ENCODE assay signal across 29 cellular contexts in genomic region chr14:95686935-95687334, GRCh38. TPM values are rescaled to one million over a fixed set of nuclear protein-coding genes. Genes with fewer than 3 reads are reported as not detected.
DNase-seq lines count a peak whose midpoint lies in the region; ATAC-seq and TF ChIP-seq lines count a peak whose summit lies in the region.
"Had no signal": no experiment of that assay in that cellular context is flagged by ENCODE, and none has a peak within 500 bp of the region (broad histone marks: within the 10 kb centered on the region; RNA-seq: fewer than 3 reads in every experiment).

No MANE protein-coding gene starts in this region.

- no peaks in the 10 kb centered on the region for H3K9me3 ChIP-seq in iPS-15b (ENCODE audit: control insufficient read depth, insufficient read depth, low read length)
- H3K9me3 ChIP-seq: heart left ventricle, upper lobe of left lung had no signal

- no peaks in the 10 kb centered on the region for H3K36me3 Mint-ChIP-seq in progenitor cell of endocrine pancreas (ENCODE audit: insufficient read depth)
- no peaks in the 10 kb centered on the region for H3K36me3 Mint-ChIP-seq in activated T-cell treated with anti-CD3 and anti-CD28 coated beads, Interleukin-2, amount 50 U/mL, for 72 hours (ENCODE audit: insufficient read depth in 2 of 2)
- H3K36me3 Mint-ChIP-seq: activated naive CD8-positive, alpha-beta T cell treated with anti-CD3 and anti-CD28 coated beads for 36 hours; CD4-positive, CD25-positive, alpha-beta regulatory T cell; natural killer cell treated with Interleukin-12 subunit alpha and Interleukin-12 subunit beta and Interleukin-15 and Interleukin-18, amount 100 ng/mL, for 72 hours had no signal

- no peak for TF ChIP-seq CTCF in progenitor cell of endocrine pancreas (IDR thresholded peaks at IDR 0.05; ENCODE audit: unreplicated experiment)

- peaks cover 13% of the 10 kb centered on the region for H3K4me1 ChIP-seq in iPS-15b (ENCODE audit: control insufficient read depth, insufficient read depth, low read length)
- H3K4me1 ChIP-seq: heart left ventricle, upper lobe of left lung had no signal

- ATAC-seq in activated T-cell treated with anti-CD3 and anti-CD28 coated beads, Interleukin-2, amount 50 U/mL, for 72 hours (replicated peaks in 1 of 2): no peak
- ATAC-seq in GM21447 (IDR thresholded peaks at IDR 0.05; ENCODE audit: unreplicated experiment): no peak
- ATAC-seq: heart left ventricle; left ventricle myocardium superior; natural killer cell treated with Interleukin-12 subunit alpha and Interleukin-12 subunit beta and Interleukin-15 and Interleukin-18, amount 100 ng/mL, for 72 hours; PC-3; sciatic nerve had no signal

- H3K4me3 ChIP-seq in iPS-15b (ENCODE audit: low read depth, low read length): peak overlapping the region; percentile 22
- H3K4me3 ChIP-seq in H7 (ENCODE audit: insufficient read depth, low read depth, low read length): no peak overlapping the region
- H3K4me3 ChIP-seq: dorsolateral prefrontal cortex, heart left ventricle, upper lobe of left lung had no signal

- no peak overlapping the region for H3K4me3 Mint-ChIP-seq in progenitor cell of endocrine pancreas (ENCODE audit: low read depth)
- H3K4me3 Mint-ChIP-seq in activated T-cell treated with anti-CD3 and anti-CD28 coated beads, Interleukin-2, amount 50 U/mL, for 72 hours: no peak overlapping the region
- H3K4me3 Mint-ChIP-seq: activated CD4-positive, alpha-beta T cell treated with anti-CD3 and anti-CD28 coated beads, Interleukin-2, amount 10 ng/mL, durations not matched to agents 24 days and 14 days; activated naive CD8-positive, alpha-beta T cell treated with anti-CD3 and anti-CD28 coated beads for 36 hours; CD4-positive, CD25-positive, alpha-beta regulatory T cell; central memory CD8-positive, alpha-beta T cell; natural killer cell treated with Interleukin-12 subunit alpha and Interleukin-12 subunit beta and Interleukin-15 and Interleukin-18, amount 100 ng/mL, for 72 hours; T-helper 1 cell treated with Interleukin-12 subunit alpha and Interleukin-12 subunit beta and Interleukin-4 antibody, amounts not matched to agents 30 μg/mL and 1 μg/mL, for 36 hours had no signal

- peaks cover 4% of the 10 kb centered on the region for H3K4me1 Mint-ChIP-seq in progenitor cell of endocrine pancreas (ENCODE audit: low read depth)
- no peaks in the 10 kb centered on the region for H3K4me1 Mint-ChIP-seq in activated T-cell treated with anti-CD3 and anti-CD28 coated beads, Interleukin-2, amount 50 U/mL, for 72 hours (ENCODE audit: low read depth)
- H3K4me1 Mint-ChIP-seq: activated CD4-positive, alpha-beta T cell treated with anti-CD3 and anti-CD28 coated beads, Interleukin-2, amount 10 ng/mL, durations not matched to agents 24 days and 14 days; activated naive CD8-positive, alpha-beta T cell treated with anti-CD3 and anti-CD28 coated beads for 36 hours; CD4-positive, CD25-positive, alpha-beta regulatory T cell; central memory CD8-positive, alpha-beta T cell had no signal

- no peak overlapping the region for H3K27ac Mint-ChIP-seq in progenitor cell of endocrine pancreas
- H3K27ac Mint-ChIP-seq in activated T-cell treated with anti-CD3 and anti-CD28 coated beads, Interleukin-2, amount 50 U/mL, for 72 hours: no peak overlapping the region
- H3K27ac Mint-ChIP-seq: activated CD4-positive, alpha-beta T cell treated with anti-CD3 and anti-CD28 coated beads, Interleukin-2, amount 10 ng/mL, durations not matched to agents 24 days and 14 days; activated naive CD8-positive, alpha-beta T cell treated with anti-CD3 and anti-CD28 coated beads for 36 hours; CD4-positive, CD25-positive, alpha-beta regulatory T cell; natural killer cell treated with Interleukin-12 subunit alpha and Interleukin-12 subunit beta and Interleukin-15 and Interleukin-18, amount 100 ng/mL, for 72 hours; T-helper 1 cell treated with Interleukin-12 subunit alpha and Interleukin-12 subunit beta and Interleukin-4 antibody, amounts not matched to agents 30 μg/mL and 1 μg/mL, for 36 hours had no signal

- H3K27me3 ChIP-seq in iPS-15b (ENCODE audit: control insufficient read depth, insufficient read depth, low read length): peaks cover 19% of the 10 kb centered on the region
- peaks cover 2% of the 10 kb centered on the region for H3K27me3 ChIP-seq in H7 (ENCODE audit: control insufficient read depth, insufficient read depth, low read length)
- H3K27me3 ChIP-seq: upper lobe of left lung had no signal

- DNase-seq in COLO668 (lab: John Stamatoyannopoulos, UW; ENCODE audit: unreplicated experiment) (peak; percentile 81), NCI-H1417 (lab: John Stamatoyannopoulos, UW) (peak in 2 of 3 experiments; percentile 56 to 88), NCI-H526 treated with DMSO at 0.1 percent for 48 hours (lab: John Stamatoyannopoulos, UW) (peak; percentile 68), H7 (no peak), progenitor cell of endocrine pancreas (ENCODE audit: low spot score, unreplicated experiment) (no peak)
- DNase-seq in activated T-cell treated with anti-CD3 and anti-CD28 coated beads, Interleukin-2, amount 50 U/mL, for 72 hours: no peak
- DNase-seq: activated CD4-positive, alpha-beta T cell treated with anti-CD3 and anti-CD28 coated beads, Interleukin-2, amount 10 ng/mL, durations not matched to agents 24 days and 14 days; activated naive CD8-positive, alpha-beta T cell treated with anti-CD3 and anti-CD28 coated beads for 36 hours; CD4-positive, CD25-positive, alpha-beta regulatory T cell; DMS 273 treated with DMSO at 0.1 percent for 48 hours; dorsolateral prefrontal cortex; GDM1; heart left ventricle; KBM-7; left ventricle myocardium superior; midbrain; NCI-H774; PC-3; Right ventricle myocardium superior; stimulated activated CD4-positive, alpha-beta T cell treated with anti-CD3 and anti-CD28 coated beads, Interleukin-15, amount 100 ng/mL, for 24 hours; stimulated activated CD8-positive, alpha-beta memory T cell treated with anti-CD3 and anti-CD28 coated beads, Interleukin-4, amount 100 ng/mL, for 48 hours had no signal

- no peaks in the 10 kb centered on the region for H3K36me3 ChIP-seq in iPS-15b (ENCODE audit: control insufficient read depth, insufficient read depth, low read length)
- H3K36me3 ChIP-seq in H7 (replicated peaks; ENCODE audit: control insufficient read depth, insufficient read depth, low read length): no peaks in the 10 kb centered on the region
- H3K36me3 ChIP-seq: heart left ventricle, upper lobe of left lung had no signal

- H3K9ac ChIP-seq in iPS-15b (ENCODE audit: low read depth, low read length): no peak overlapping the region
- H3K9ac ChIP-seq: parathyroid adenoma had no signal

- no peaks in the 10 kb centered on the region for H3K9me3 Mint-ChIP-seq in progenitor cell of endocrine pancreas (ENCODE audit: low read depth)
- H3K9me3 Mint-ChIP-seq in activated T-cell treated with anti-CD3 and anti-CD28 coated beads, Interleukin-2, amount 50 U/mL, for 72 hours: no peaks in the 10 kb centered on the region
- H3K9me3 Mint-ChIP-seq: activated CD4-positive, alpha-beta T cell treated with anti-CD3 and anti-CD28 coated beads, Interleukin-2, amount 10 ng/mL, durations not matched to agents 24 days and 14 days; activated naive CD8-positive, alpha-beta T cell treated with anti-CD3 and anti-CD28 coated beads for 36 hours; central memory CD8-positive, alpha-beta T cell; natural killer cell treated with Interleukin-12 subunit alpha and Interleukin-12 subunit beta and Interleukin-15 and Interleukin-18, amount 100 ng/mL, for 72 hours; T-helper 1 cell treated with Interleukin-12 subunit alpha and Interleukin-12 subunit beta and Interleukin-4 antibody, amounts not matched to agents 30 μg/mL and 1 μg/mL, for 36 hours had no signal

- peaks cover 9% of the 10 kb centered on the region for H3K27me3 Mint-ChIP-seq in progenitor cell of endocrine pancreas
- H3K27me3 Mint-ChIP-seq in activated T-cell treated with anti-CD3 and anti-CD28 coated beads, Interleukin-2, amount 50 U/mL, for 72 hours (ENCODE audit: low read depth): peaks cover 6% of the 10 kb centered on the region

RNA-seq across cellular contexts. Expression of gene TCL1B, which starts 0.7 kb away (rescaled TPM):
- total RNA-seq in H7 (2014; rRNA removed; shearing (Covaris generic)): 14.0 and 18.5 TPM in 2 replicates
- not detected in 2 replicates for total RNA-seq in progenitor cell of endocrine pancreas
- not detected for total RNA-seq in activated T-cell treated with anti-CD3 and anti-CD28 coated beads, Interleukin-2, amount 50 U/mL, for 72 hours
- total RNA-seq: activated CD4-positive, alpha-beta T cell treated with anti-CD3 and anti-CD28 coated beads, Interleukin-2, amount 10 ng/mL, durations not matched to agents 24 days and 14 days; activated naive CD8-positive, alpha-beta T cell treated with anti-CD3 and anti-CD28 coated beads for 36 hours; CD4-positive, CD25-positive, alpha-beta regulatory T cell; dorsolateral prefrontal cortex; heart left ventricle; left ventricle myocardium superior; natural killer cell treated with Interleukin-12 subunit alpha and Interleukin-12 subunit beta and Interleukin-15 and Interleukin-18, amount 100 ng/mL, for 72 hours; PC-3; Right ventricle myocardium superior; sciatic nerve; upper lobe of left lung had no signal

RNA-seq across cellular contexts. Expression of gene TCL1A, which starts 27.0 kb away (rescaled TPM):
- total RNA-seq in H7 (2014; rRNA removed; shearing (Covaris generic)): 0.33 TPM in 1 of 2 replicates, not detected in the other
- total RNA-seq in progenitor cell of endocrine pancreas: not detected in 2 replicates
- 1 to 10 TPM in 1 of 2 donors, under 1 TPM in 1; 0.29 to 1.3 TPM for total RNA-seq in activated T-cell treated with anti-CD3 and anti-CD28 coated beads, Interleukin-2, amount 50 U/mL, for 72 hours
- total RNA-seq: activated CD4-positive, alpha-beta T cell treated with anti-CD3 and anti-CD28 coated beads, Interleukin-2, amount 10 ng/mL, durations not matched to agents 24 days and 14 days; heart left ventricle; left ventricle myocardium superior; PC-3; Right ventricle myocardium superior had no signal

Comparison
In these comparisons a context has a peak if more than half of its experiments do, and no peak if none do; other contexts are left out.
1. DNase-seq: peak in COLO668 (single experiment), NCI-H1417 (2 of 3) and NCI-H526 treated with DMSO at 0.1 percent for 48 hours (single experiment); none in H7 (single experiment), progenitor cell of endocrine pancreas (single experiment) and activated T-cell treated with anti-CD3 and anti-CD28 coated beads, Interleukin-2, amount 50 U/mL, for 72 hours (0 of 2).
2. RNA of gene TCL1B, which starts 0.7 kb away (total RNA-seq): 14.0 to 18.5 TPM in H7; not detected in progenitor cell of endocrine pancreas and not detected in activated T-cell treated with anti-CD3 and anti-CD28 coated beads, Interleukin-2, amount 50 U/mL, for 72 hours; every median in the first group is over 10 times any median in the second.